ENCODE assay signal across 8 cellular contexts in genomic region chr12:4118017-4118510, GRCh38.
DNase-seq lines count a peak whose midpoint lies in the region; ATAC-seq and TF ChIP-seq lines count a peak whose summit lies in the region.

No MANE protein-coding gene starts in this region.

- intact Hi-C loops in posterior vena cava (cut with DNase I), result no loop called here

- peaks cover 0 to 5% of the 10 kb centered on the region in 2 donors for H3K36me3 Mint-ChIP-seq in activated T-cell treated with anti-CD3 and anti-CD28 coated beads, Interleukin-2, amount 50 U/mL, for 72 hours (ENCODE audit: insufficient read depth in 2 of 2)

- H3K4me3 Mint-ChIP-seq in activated T-cell treated with anti-CD3 and anti-CD28 coated beads, Interleukin-2, amount 50 U/mL, for 72 hours, result peak overlapping the region; percentile 82 to 93

- H3K4me1 Mint-ChIP-seq in activated T-cell treated with anti-CD3 and anti-CD28 coated beads, Interleukin-2, amount 50 U/mL, for 72 hours (ENCODE audit: low read depth), result peaks cover 83% of the 10 kb centered on the region

- ATAC-seq in activated T-cell treated with anti-CD3 and anti-CD28 coated beads, Interleukin-2, amount 50 U/mL, for 72 hours (replicated peaks in 1 of 2), result no peak
- ATAC-seq in HG02870 (IDR thresholded peaks at IDR 0.05; ENCODE audit: unreplicated experiment), result peak; percentile 38

- H3K9me3 Mint-ChIP-seq in activated T-cell treated with anti-CD3 and anti-CD28 coated beads, Interleukin-2, amount 50 U/mL, for 72 hours, result peaks cover 0 to 2% of the 10 kb centered on the region in 2 donors

- no peak overlapping the region for H3K4me3 ChIP-seq in epithelial cell of proximal tubule (ENCODE audit: low read depth, low read length)

- TF ChIP-seq CTCF in epithelial cell of proximal tubule (conservative IDR thresholded peaks at IDR 0.05; ENCODE audit: low read depth, low read length), result no peak

- H3K27me3 Mint-ChIP-seq in activated T-cell treated with anti-CD3 and anti-CD28 coated beads, Interleukin-2, amount 50 U/mL, for 72 hours (ENCODE audit: low read depth), result peaks cover 8% of the 10 kb centered on the region

- peak overlapping the region; percentile 83 for H3K27ac Mint-ChIP-seq in activated T-cell treated with anti-CD3 and anti-CD28 coated beads, Interleukin-2, amount 50 U/mL, for 72 hours

- no peak for DNase-seq in activated T-cell treated with anti-CD3 and anti-CD28 coated beads, Interleukin-2, amount 50 U/mL, for 72 hours
- DNase-seq in activated T-cell treated with anti-CD3 and anti-CD28 coated beads for 4 hours (no peak), OCI-M1 (lab: John Stamatoyannopoulos, UW) (peak; percentile 48), epithelial cell of proximal tubule (ENCODE audit: low read depth) (peak; percentile 20), posterior vena cava (ENCODE audit: low spot score) (peak; percentile 81), iPS-NIHi11 (ENCODE audit: low spot score) (no peak)
- no peak for DNase-seq in NK-92 treated with Interleukin-12 subunit alpha and Interleukin-12 subunit beta, amount 100 ng/mL, for 24 hours (lab: John Stamatoyannopoulos, UW)

Comparison
In these comparisons a context has a peak if more than half of its experiments do, and no peak if none do; other contexts are left out.
1. DNase-seq: peak in OCI-M1 (single experiment), epithelial cell of proximal tubule (single experiment) and posterior vena cava (single experiment); none in activated T-cell treated with anti-CD3 and anti-CD28 coated beads, Interleukin-2, amount 50 U/mL, for 72 hours (0 of 2), activated T-cell treated with anti-CD3 and anti-CD28 coated beads for 4 hours (single experiment), NK-92 treated with Interleukin-12 subunit alpha and Interleukin-12 subunit beta, amount 100 ng/mL, for 24 hours (single experiment) and iPS-NIHi11 (single experiment).